Comparison of ENCODE assay signal across 1 cellular context in the genomic region with DNA sequence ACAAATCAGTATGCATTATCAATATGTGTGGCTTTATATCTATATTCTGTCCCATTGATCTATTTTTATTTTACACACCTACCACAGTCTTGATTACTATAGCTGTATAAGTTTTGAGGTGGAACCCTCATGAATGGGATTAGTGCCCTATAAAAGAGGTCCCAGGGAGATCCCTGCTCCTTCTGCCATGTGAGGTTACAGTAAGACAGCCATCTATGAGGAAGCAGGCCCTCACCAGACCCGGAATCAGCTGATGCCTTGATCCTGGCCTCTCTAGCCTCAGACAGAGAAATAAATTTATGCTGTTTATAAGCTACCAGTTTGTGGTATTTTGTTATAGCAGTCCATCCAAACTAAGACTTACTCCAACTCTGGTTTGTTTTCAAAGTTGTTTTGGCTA.
TF ChIP-seq lines count a peak whose summit lies in the region.

No MANE protein-coding gene starts in this region.

TF ChIP-seq in K562, 482 proteins besides CTCF, POLR2A, EP300 and RAD21 (continued from another document):
- TF ChIP-seq, protein P1, sequence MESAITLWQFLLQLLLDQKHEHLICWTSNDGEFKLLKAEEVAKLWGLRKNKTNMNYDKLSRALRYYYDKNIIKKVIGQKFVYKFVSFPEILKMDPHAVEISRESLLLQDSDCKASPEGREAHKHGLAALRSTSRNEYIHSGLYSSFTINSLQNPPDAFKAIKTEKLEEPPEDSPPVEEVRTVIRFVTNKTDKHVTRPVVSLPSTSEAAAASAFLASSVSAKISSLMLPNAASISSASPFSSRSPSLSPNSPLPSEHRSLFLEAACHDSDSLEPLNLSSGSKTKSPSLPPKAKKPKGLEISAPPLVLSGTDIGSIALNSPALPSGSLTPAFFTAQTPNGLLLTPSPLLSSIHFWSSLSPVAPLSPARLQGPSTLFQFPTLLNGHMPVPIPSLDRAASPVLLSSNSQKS (CRISPR knock-in tag; IDR thresholded peaks at IDR 0.05): no peak
- TF ChIP-seq POLR2B (IDR thresholded peaks at IDR 0.05; ENCODE audit: low read depth, partially characterized antibody) (peak; percentile 29), ZNF75A (CRISPR knock-in tag; IDR thresholded peaks at IDR 0.05) (no peak)
- TF ChIP-seq, protein P2, sequence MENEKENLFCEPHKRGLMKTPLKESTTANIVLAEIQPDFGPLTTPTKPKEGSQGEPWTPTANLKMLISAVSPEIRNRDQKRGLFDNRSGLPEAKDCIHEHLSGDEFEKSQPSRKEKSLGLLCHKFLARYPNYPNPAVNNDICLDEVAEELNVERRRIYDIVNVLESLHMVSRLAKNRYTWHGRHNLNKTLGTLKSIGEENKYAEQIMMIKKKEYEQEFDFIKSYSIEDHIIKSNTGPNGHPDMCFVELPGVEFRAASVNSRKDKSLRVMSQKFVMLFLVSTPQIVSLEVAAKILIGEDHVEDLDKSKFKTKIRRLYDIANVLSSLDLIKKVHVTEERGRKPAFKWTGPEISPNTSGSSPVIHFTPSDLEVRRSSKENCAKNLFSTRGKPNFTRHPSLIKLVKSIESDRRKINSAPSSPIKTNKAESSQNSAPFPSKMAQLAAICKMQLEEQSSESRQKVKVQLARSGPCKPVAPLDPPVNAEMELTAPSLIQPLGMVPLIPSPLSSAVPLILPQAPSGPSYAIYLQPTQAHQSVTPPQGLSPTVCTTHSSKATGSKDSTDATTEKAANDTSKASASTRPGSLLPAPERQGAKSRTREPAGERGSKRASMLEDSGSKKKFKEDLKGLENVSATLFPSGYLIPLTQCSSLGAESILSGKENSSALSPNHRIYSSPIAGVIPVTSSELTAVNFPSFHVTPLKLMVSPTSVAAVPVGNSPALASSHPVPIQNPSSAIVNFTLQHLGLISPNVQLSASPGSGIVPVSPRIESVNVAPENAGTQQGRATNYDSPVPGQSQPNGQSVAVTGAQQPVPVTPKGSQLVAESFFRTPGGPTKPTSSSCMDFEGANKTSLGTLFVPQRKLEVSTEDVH (IDR thresholded peaks at IDR 0.05; ENCODE audit: low read depth, partially characterized antibody): peak; percentile 48
TF ChIP-seq in K562: peak in this region for 4.
